Comparison of ENCODE assay signal across 15 cellular contexts in genomic region chr5:88829773-88830172, GRCh38. TPM values are rescaled to one million over a fixed set of nuclear protein-coding genes. Genes with fewer than 3 reads are reported as not detected.
DNase-seq lines count a peak whose midpoint lies in the region; ATAC-seq, FAIRE-seq and TF ChIP-seq lines count a peak whose summit lies in the region.
"Had no signal": no experiment of that assay in that cellular context is flagged by ENCODE, and none has a peak within 500 bp of the region (broad histone marks: within the 10 kb centered on the region; RNA-seq: fewer than 3 reads in every experiment).

No MANE protein-coding gene starts in this region.

- no peak for DNase-seq in GM06990 (ENCODE audit: extremely low read depth, insufficient read length)
- peak; percentile 41 for DNase-seq in fibroblast of the aortic adventitia (ENCODE audit: low read depth)
- DNase-seq in small intestine = no peak
- DNase-seq in islet precursor cell = no peak
- DNase-seq in DMS79 treated with DMSO at 0.1 percent for 48 hours (lab: John Stamatoyannopoulos, UW) = no peak
- DNase-seq in GF-D8 (lab: John Stamatoyannopoulos, UW) = no peak
- DNase-seq: activated T-cell treated with anti-CD3 and anti-CD28 coated beads, Interleukin-2, amount 50 U/mL, for 1 hour; CD8-positive, alpha-beta T cell; kidney glomerular epithelial cell; NCI-H226; pancreas had no signal

- H2AFZ ChIP-seq in OCI-LY3 (ENCODE audit: low read depth, low read length) = no peak overlapping the region

- no peaks in the 10 kb centered on the region for H3K36me3 ChIP-seq in GM06990 (ENCODE audit: control insufficient read depth, insufficient read depth, low read length)
- peaks cover 4% of the 10 kb centered on the region for H3K36me3 ChIP-seq in OCI-LY3 (replicated peaks; ENCODE audit: low read depth, low read length)
- H3K36me3 ChIP-seq in small intestine (ENCODE audit: control insufficient read depth in 2 of 2, insufficient read depth in 2 of 2, low read length in 2 of 2) = no peaks in the 10 kb centered on the region
- H3K36me3 ChIP-seq: pancreas had no signal

- H3K27ac ChIP-seq in OCI-LY3 (ENCODE audit: low read length) = peak overlapping the region; percentile 98
- peak overlapping the region; percentile 11 to 58 for H3K27ac ChIP-seq in small intestine (ENCODE audit: low read depth in 1 of 2, low read length in 1 of 2)
- H3K27ac ChIP-seq: VCaP had no signal

- H3K27me3 ChIP-seq in GM06990 (replicated peaks; ENCODE audit: control insufficient read depth, insufficient read depth, low read length) = no peaks in the 10 kb centered on the region
- H3K27me3 ChIP-seq in OCI-LY3 (ENCODE audit: low read depth, low read length) = no peaks in the 10 kb centered on the region
- no peaks in the 10 kb centered on the region for H3K27me3 ChIP-seq in small intestine (ENCODE audit: control insufficient read depth in 2 of 2, insufficient read depth in 2 of 2, low read length in 2 of 2)
- H3K27me3 ChIP-seq: pancreas had no signal

- H3K4me2 ChIP-seq in OCI-LY3 (ENCODE audit: low read length) = peak overlapping the region; percentile 85

- TF ChIP-seq CTCF in GM06990 (IDR thresholded peaks at IDR 0.05; ENCODE audit: insufficient read depth, low read length, poor library complexity, severe bottlenecking) (no peak), OCI-LY3 (IDR thresholded peaks at IDR 0.05; ENCODE audit: low read depth, low read length) (no peak), fibroblast of the aortic adventitia (IDR thresholded peaks at IDR 0.05; ENCODE audit: insufficient read depth, low read length) (no peak)

- H4K20me1 ChIP-seq in OCI-LY3 (ENCODE audit: insufficient read depth, low read length) = no peaks in the 10 kb centered on the region

- no peak for FAIRE-seq in small intestine (lab: Jason Lieb, UNC)
- FAIRE-seq: bronchial epithelial cell, pancreas had no signal

- no peaks in the 10 kb centered on the region for H3K9me3 ChIP-seq in OCI-LY3 (ENCODE audit: insufficient read depth, low read length)
- no peaks in the 10 kb centered on the region for H3K9me3 ChIP-seq in small intestine (ENCODE audit: control insufficient read depth, low read depth)
- H3K9me3 ChIP-seq: pancreas had no signal

- 66 to 75% (median 73%) methylated on average over 3 of the region's 3 CpGs for WGBS in small intestine, 3 donors

- no peak for ATAC-seq in HG02840 (IDR thresholded peaks at IDR 0.05; ENCODE audit: low FRiP score, unreplicated experiment)
- ATAC-seq: CD8-positive, alpha-beta T cell had no signal

- H3K79me2 ChIP-seq in OCI-LY3 (ENCODE audit: low read length) = peaks cover 82% of the 10 kb centered on the region

- peak overlapping the region; percentile 69 for H3K9ac ChIP-seq in OCI-LY3 (ENCODE audit: low read length)

- peak overlapping the region; percentile 44 for H3K4me3 ChIP-seq in GM06990 (replicated peaks; ENCODE audit: low read depth, low read length)
- peak overlapping the region; percentile 57 for H3K4me3 ChIP-seq in OCI-LY3 (ENCODE audit: low read length)
- H3K4me3 ChIP-seq in fibroblast of the aortic adventitia (ENCODE audit: low read depth, low read length) = peak overlapping the region; percentile 18
- H3K4me3 ChIP-seq in small intestine (ENCODE audit: low read depth in 1 of 2, low read length in 2 of 2) = no peak overlapping the region
- H3K4me3 ChIP-seq: pancreas had no signal

- H3K4me1 ChIP-seq in OCI-LY3 (ENCODE audit: low read length) (peaks cover 95% of the 10 kb centered on the region), small intestine (ENCODE audit: control insufficient read depth in 2 of 2, insufficient read depth in 1 of 2, low read depth in 1 of 2, low read length in 1 of 2) (no peaks in the 10 kb centered on the region)

RNA-seq across cellular contexts. Expression of gene MEF2C, which starts 53.2 kb away (rescaled TPM):
- 23.5 and 38.6 TPM in 2 replicates for total RNA-seq in fibroblast of the aortic adventitia (ENCODE audit: low replicate concordance)
- 1 to 10 TPM in 2 of 3 donors, under 1 TPM in 1; 0.89 to 7.2 (median 4.6) TPM for polyA plus RNA-seq in small intestine

Comparison
In these comparisons a context has a peak if more than half of its experiments do, and no peak if none do; other contexts are left out.
1. H3K4me3 ChIP-seq: peak in GM06990 (single experiment), OCI-LY3 (single experiment) and fibroblast of the aortic adventitia (single experiment); none in small intestine (0 of 2).